In the genomic region with DNA sequence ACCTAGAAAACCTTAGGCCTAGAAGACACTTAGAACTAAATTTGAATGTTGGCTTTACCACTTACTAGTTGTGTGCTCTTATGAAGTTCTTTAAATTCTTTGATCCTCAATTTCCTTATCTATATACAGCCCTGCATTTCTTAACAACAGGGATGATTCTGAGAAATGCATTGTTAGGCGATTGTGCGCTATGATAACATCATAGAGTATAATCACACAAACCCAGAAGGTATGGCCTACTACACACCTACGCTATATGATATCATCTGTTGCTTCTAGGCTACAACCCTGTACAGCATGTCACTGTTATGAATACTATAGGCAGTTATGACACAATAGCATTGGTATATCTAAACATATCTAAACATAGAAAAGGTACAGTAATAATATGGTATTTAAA, we compare ENCODE assay signal across 17 cellular contexts.
A peak's percentile ranks its signal among the peaks of the same experiment; 100 is the strongest.
DNase-seq lines count a peak whose midpoint lies in the region; ATAC-seq, FAIRE-seq and TF ChIP-seq lines count a peak whose summit lies in the region.
"Had no signal": no experiment of that assay in that cellular context is flagged by ENCODE, and none has a peak within 500 bp of the region (broad histone marks: within the 10 kb centered on the region; RNA-seq: fewer than 3 reads in every experiment).

No MANE protein-coding gene starts in this region.

- H4K8ac ChIP-seq in trophoblast cell (ENCODE audit: low read depth, low read length) = no peak overlapping the region

- TF ChIP-seq CTCF in K562 (IDR thresholded peaks at IDR 0.05 in 2 of 3, conservative IDR thresholded peaks at IDR 0.05 in 1 of 3; ENCODE audit: insufficient read depth in 2 of 3, low read depth in 1 of 3, low read length in 3 of 3) = no peak

- H3K79me2 ChIP-seq in K562 (ENCODE audit: control insufficient read depth, insufficient read depth, low read length) (no peaks in the 10 kb centered on the region), trophoblast cell (ENCODE audit: control insufficient read depth, insufficient read depth, low read length, poor library complexity) (no peaks in the 10 kb centered on the region)

- in situ Hi-C loops in K562 (cut with MboI) = no loop called here

- H3K4me1 ChIP-seq in K562 (replicated peaks in 1 of 2; ENCODE audit: control insufficient read depth in 2 of 2, insufficient read depth in 2 of 2, low read length in 2 of 2) (peaks cover 10 to 34% of the 10 kb centered on the region in 2 experiments; a peak in 4 of 5 replicates), trophoblast cell (ENCODE audit: control insufficient read depth in 1 of 2, insufficient read depth in 2 of 2, low read length in 2 of 2) (no peaks in the 10 kb centered on the region)
- H3K4me1 ChIP-seq: BLaER1 treated with 17β-estradiol and CSF1 and Interleukin-3, amounts not matched to agents 10 nM and 100 nM; Caco-2 had no signal

- no peaks in the 10 kb centered on the region for H3K9me1 ChIP-seq in K562 (ENCODE audit: control insufficient read depth, insufficient read depth, low read length)

- H3K27ac ChIP-seq in K562 (ENCODE audit: extremely low read depth, low read depth, low read length) (peak overlapping the region; percentile 97), trophoblast cell (ENCODE audit: low read depth, low read length) (no peak overlapping the region)
- H3K27ac ChIP-seq: BLaER1 treated with 17β-estradiol and CSF1 and Interleukin-3, amounts not matched to agents 10 nM and 100 nM; C4-2B had no signal

- CTCF ChIA-PET in K562 (lab: Yijun Ruan, JAX; ENCODE audit: low intra/inter-chr PET ratio) = no interaction called here

- H3K36me3 ChIP-seq in K562 (ENCODE audit: control insufficient read depth, insufficient read depth, low read length) (no peaks in the 10 kb centered on the region), trophoblast cell (ENCODE audit: control insufficient read depth in 1 of 2, insufficient read depth in 2 of 2, low read length in 2 of 2) (no peaks in the 10 kb centered on the region)
- H3K36me3 ChIP-seq: BLaER1 treated with 17β-estradiol and CSF1 and Interleukin-3, amounts not matched to agents 10 nM and 100 nM had no signal

- no peak overlapping the region for H2AK5ac ChIP-seq in trophoblast cell (ENCODE audit: low read length)

- H3K27me3 ChIP-seq in K562 (ENCODE audit: control insufficient read depth in 2 of 2, insufficient read depth in 2 of 2, low read length in 2 of 2) (no peaks in the 10 kb centered on the region), trophoblast cell (ENCODE audit: insufficient read depth, low read length) (no peaks in the 10 kb centered on the region)
- H3K27me3 ChIP-seq: BLaER1 treated with 17β-estradiol and CSF1 and Interleukin-3, amounts not matched to agents 10 nM and 100 nM had no signal

- no peak overlapping the region for H2BK120ac ChIP-seq in trophoblast cell (ENCODE audit: insufficient read depth, low read length, poor library complexity)

- no peak overlapping the region for H2BK5ac ChIP-seq in trophoblast cell (ENCODE audit: low read depth, low read length, poor library complexity)

- H4K91ac ChIP-seq in trophoblast cell (ENCODE audit: low read depth, low read length) = no peak overlapping the region

- H2AFZ ChIP-seq in K562 (ENCODE audit: low read depth, low read length) (peak overlapping the region; percentile 90), trophoblast cell (ENCODE audit: insufficient read depth, low read length, poor library complexity) (no peak overlapping the region)

- DNase-seq in OCI-M1 (lab: John Stamatoyannopoulos, UW) (peak; percentile 52), K562 (ENCODE audit: extremely low read depth in 1 of 4, low spot score in 3 of 4) (peak in 3 of 4 experiments; percentile 22 to 54 (median 25)), trophoblast cell (peak; percentile 62 to 88), UCSD-AML1 (lab: John Stamatoyannopoulos, UW; ENCODE audit: unreplicated experiment) (no peak)
- DNase-seq: 8988T; AML-193; Caco-2; Calu3; CD4-positive, alpha-beta T cell; CD8-positive, alpha-beta T cell; DMS79 treated with DMSO at 0.1 percent for 48 hours; GF-D8 had no signal

- H3K4me2 ChIP-seq in K562 (ENCODE audit: insufficient read depth, low read length) (peak overlapping the region; percentile 27; the same call in 1 of the 2 replicates), trophoblast cell (ENCODE audit: low read length) (no peak overlapping the region)
- H3K4me2 ChIP-seq: BLaER1 treated with 17β-estradiol and CSF1 and Interleukin-3, amounts not matched to agents 10 nM and 100 nM had no signal

- no peak for TF ChIP-seq RAD21 in K562 (CRISPR knock-in tag; conservative IDR thresholded peaks at IDR 0.05 in 1 of 2, IDR thresholded peaks at IDR 0.05 in 1 of 2)

- no peak for TF ChIP-seq POLR2A in K562 (conservative IDR thresholded peaks at IDR 0.05)

- H3K4ac ChIP-seq in trophoblast cell (ENCODE audit: low read depth, low read length) = no peak overlapping the region

- ATAC-seq in K562 = peak; percentile 30; the same call in 2 of the 3 replicates
- ATAC-seq in GM18861 (IDR thresholded peaks at IDR 0.05; ENCODE audit: unreplicated experiment) = no peak
- ATAC-seq: CD8-positive, alpha-beta T cell had no signal

- 6% methylated on average over 3 of the region's 3 CpGs for WGBS in K562 (ENCODE audit: insufficient coverage, low coverage, missing lambda C conversion rate)
- WGBS in trophoblast cell (ENCODE audit: extremely low coverage, insufficient coverage, insufficient read length) = no CpG with 5 or more reads among the region's 3 CpGs

- H3K23ac ChIP-seq in trophoblast cell (ENCODE audit: low read length) = no peak overlapping the region

- H3K9me3 ChIP-seq in K562 (replicated peaks; ENCODE audit: control insufficient read depth, insufficient read depth, low read depth, low read length) = no peaks in the 10 kb centered on the region
- H3K9me3 ChIP-seq in trophoblast cell (ENCODE audit: insufficient read depth, low read depth, low read length) = no peaks in the 10 kb centered on the region
- H3K9me3 ChIP-seq: BLaER1 treated with 17β-estradiol and CSF1 and Interleukin-3, amounts not matched to agents 10 nM and 100 nM; Caco-2 had no signal

- no peaks in the 10 kb centered on the region for H4K20me1 ChIP-seq in K562 (replicated peaks; ENCODE audit: control insufficient read depth, insufficient read depth, low read length)
- H4K20me1 ChIP-seq: BLaER1 treated with 17β-estradiol and CSF1 and Interleukin-3, amounts not matched to agents 10 nM and 100 nM had no signal

- TF ChIP-seq EP300 in K562 (IDR thresholded peaks at IDR 0.05; ENCODE audit: low read length) = peak; percentile 73; the same call in 1 of the 2 replicates

- intact Hi-C loops in K562 (cut with micrococcal nuclease) = no loop called here

- H3K14ac ChIP-seq in trophoblast cell (ENCODE audit: low read length) = no peak overlapping the region

- no TSS peak for BruUV-seq in K562 (replicated peaks; lab: Mats Ljungman, UMichigan)

- H3K9ac ChIP-seq in K562 (ENCODE audit: insufficient read depth in 1 of 2, low read depth in 2 of 2, low read length in 2 of 2) = no peak overlapping the region
- no peak overlapping the region for H3K9ac ChIP-seq in trophoblast cell (ENCODE audit: low read length)
- H3K9ac ChIP-seq: BLaER1 treated with 17β-estradiol and CSF1 and Interleukin-3, amounts not matched to agents 10 nM and 100 nM had no signal

- FAIRE-seq in K562 (lab: Jason Lieb, UNC) = peak; percentile 35
- FAIRE-seq: D721Med, GM12891 had no signal

- POLR2A ChIA-PET in K562 (lab: Yijun Ruan, JAX) = interaction anchor here (0.6 to 1.2 kb wide), 2 partner anchors 10 to 220 kb away, joined by 3 read pairs; no protein-coding TSS in a partner anchor

- H4K12ac ChIP-seq in trophoblast cell (ENCODE audit: low read depth, low read length) = no peak overlapping the region

- no peaks in the 10 kb centered on the region for H3K79me1 ChIP-seq in trophoblast cell (ENCODE audit: low read length)

- no peak overlapping the region for H3K4me3 ChIP-seq in K562
- no peak overlapping the region for H3K4me3 ChIP-seq in trophoblast cell (ENCODE audit: low read depth, low read length)
- H3K4me3 ChIP-seq: BLaER1 treated with 17β-estradiol and CSF1 and Interleukin-3, amounts not matched to agents 10 nM and 100 nM had no signal

- H3K18ac ChIP-seq in trophoblast cell (ENCODE audit: low read length) = no peak overlapping the region

- no peak overlapping the region for H2BK12ac ChIP-seq in trophoblast cell (ENCODE audit: low read length)

TF ChIP-seq in K562, 482 proteins besides CTCF, POLR2A, EP300 and RAD21 (continues in another document):
- peak; percentile 44; the same call in 1 of the 2 replicates for TF ChIP-seq NFIC (IDR thresholded peaks at IDR 0.05)
- TF ChIP-seq, protein P1, sequence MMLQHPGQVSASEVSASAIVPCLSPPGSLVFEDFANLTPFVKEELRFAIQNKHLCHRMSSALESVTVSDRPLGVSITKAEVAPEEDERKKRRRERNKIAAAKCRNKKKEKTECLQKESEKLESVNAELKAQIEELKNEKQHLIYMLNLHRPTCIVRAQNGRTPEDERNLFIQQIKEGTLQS (IDR thresholded peaks at IDR 0.05) = peak; percentile 56
- TF ChIP-seq, protein P1 (CRISPR knock-in tag; conservative IDR thresholded peaks at IDR 0.05) = no peak
- peak; percentile 55; the same call in 1 of the 2 replicates for TF ChIP-seq PML (IDR thresholded peaks at IDR 0.05; ENCODE audit: low read length)
- TF ChIP-seq DPF2 (IDR thresholded peaks at IDR 0.05) = peak; percentile 79
